Comparison of ENCODE assay signal across 28 cellular contexts in the genomic region with DNA sequence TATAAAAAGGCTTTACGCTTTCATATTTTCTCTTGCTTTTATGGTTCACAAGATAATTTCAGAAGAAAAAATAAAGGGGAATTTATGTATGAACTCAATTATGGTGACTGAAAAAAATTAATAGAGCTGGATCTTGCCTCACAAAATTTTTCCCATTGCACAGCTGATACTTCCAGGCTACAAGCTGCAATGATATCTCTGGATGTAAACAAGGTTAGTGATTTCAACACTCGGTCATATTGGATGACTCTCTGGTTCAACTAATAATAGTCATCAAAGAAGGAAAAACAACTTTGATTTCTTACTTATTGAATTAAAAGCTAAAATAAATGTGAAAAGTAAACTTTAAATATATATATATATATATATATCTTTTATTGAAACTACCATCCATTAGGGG.
"Had no signal": no experiment of that assay in that cellular context is flagged by ENCODE, and none has a peak within 500 bp of the region (broad histone marks: within the 10 kb centered on the region; RNA-seq: fewer than 3 reads in every experiment).

No MANE protein-coding gene starts in this region.

- ATAC-seq: activated CD8-positive, alpha-beta T cell treated with anti-CD3 and anti-CD28 coated beads for 36 hours; body of pancreas; Panc1 had no signal

- H3K36me3 Mint-ChIP-seq: activated naive CD4-positive, alpha-beta T cell treated with anti-CD3 and anti-CD28 coated beads, Interleukin-2, amount 50 U/mL, for 24 hours; activated naive CD8-positive, alpha-beta T cell treated with anti-CD3 and anti-CD28 coated beads, Interleukin-2, amount 10 ng/mL, durations not matched to agents 7 days and 5 days had no signal

- H3K36me3 ChIP-seq: breast epithelium, SJCRH30, WERI-Rb-1 had no signal

- H3K9me3 ChIP-seq: body of pancreas, breast epithelium, SJCRH30 had no signal

- H3K9me3 Mint-ChIP-seq: activated naive CD4-positive, alpha-beta T cell treated with anti-CD3 and anti-CD28 coated beads, Interleukin-2, amount 50 U/mL, for 24 hours; activated naive CD8-positive, alpha-beta T cell treated with anti-CD3 and anti-CD28 coated beads, Interleukin-2, amount 10 ng/mL, durations not matched to agents 7 days and 5 days had no signal

- H3K4me1 ChIP-seq: body of pancreas, breast epithelium, SJCRH30 had no signal

- H3K27ac ChIP-seq: body of pancreas, breast epithelium, SJCRH30, SK-N-MC, WERI-Rb-1 had no signal

- H3K27ac Mint-ChIP-seq: activated CD8-positive, alpha-beta T cell treated with anti-CD3 and anti-CD28 coated beads for 36 hours; activated naive CD4-positive, alpha-beta T cell treated with anti-CD3 and anti-CD28 coated beads, Interleukin-2, amount 50 U/mL, for 24 hours; activated naive CD8-positive, alpha-beta T cell treated with anti-CD3 and anti-CD28 coated beads, Interleukin-2, amount 10 ng/mL, durations not matched to agents 7 days and 5 days; activated T-cell treated with anti-CD3 and anti-CD28 coated beads, Interleukin-2, amount 50 U/mL, for 24 hours; activated T-helper 2 cell treated with anti-CD3 and anti-CD28 coated beads, Interferon-gamma antibody, Interleukin-2, Interleukin-4, amounts not matched to agents 10 μg/mL and 5 μg/mL and 100 μg/mL, durations not matched to agents 14 hours and 24 hours and 36 hours had no signal

- H3K27me3 Mint-ChIP-seq: activated CD8-positive, alpha-beta T cell treated with anti-CD3 and anti-CD28 coated beads for 36 hours; activated naive CD4-positive, alpha-beta T cell treated with anti-CD3 and anti-CD28 coated beads, Interleukin-2, amount 50 U/mL, for 24 hours; activated naive CD8-positive, alpha-beta T cell treated with anti-CD3 and anti-CD28 coated beads, Interleukin-2, amount 10 ng/mL, durations not matched to agents 7 days and 5 days; activated T-cell treated with anti-CD3 and anti-CD28 coated beads, Interleukin-2, amount 50 U/mL, for 24 hours had no signal

- H3K4me3 Mint-ChIP-seq: activated CD8-positive, alpha-beta T cell treated with anti-CD3 and anti-CD28 coated beads for 36 hours; activated naive CD4-positive, alpha-beta T cell treated with anti-CD3 and anti-CD28 coated beads, Interleukin-2, amount 50 U/mL, for 24 hours; activated naive CD8-positive, alpha-beta T cell treated with anti-CD3 and anti-CD28 coated beads, Interleukin-2, amount 10 ng/mL, durations not matched to agents 7 days and 5 days; activated T-cell treated with anti-CD3 and anti-CD28 coated beads, Interleukin-2, amount 50 U/mL, for 24 hours had no signal

- H3K4me3 ChIP-seq: body of pancreas, breast epithelium, SJCRH30, SK-N-MC had no signal

- DNase-seq: activated CD4-positive, alpha-beta T cell treated with anti-CD3 and anti-CD28 coated beads for 1 hour; activated CD4-positive, alpha-beta T cell treated with anti-CD3 and anti-CD28 coated beads for 48 hours; activated CD4-positive, alpha-beta T cell treated with anti-CD3 and anti-CD28 coated beads, Interleukin-2, amount 50 U/mL, for 4 hours; activated CD4-positive, CD25-positive, alpha-beta regulatory T cell; activated CD8-positive, alpha-beta T cell treated with anti-CD3 and anti-CD28 coated beads for 36 hours; activated gamma-delta T cell; activated naive CD4-positive, alpha-beta T cell treated with Interleukin-2 at 50 U/mL for 16 hours; activated naive CD8-positive, alpha-beta T cell treated with anti-CD3 and anti-CD28 coated beads, Interleukin-2, amount 10 ng/mL, durations not matched to agents 7 days and 5 days; activated T-cell treated with anti-CD3 and anti-CD28 coated beads, Interleukin-2, amount 50 U/mL, for 24 hours; body of pancreas; Karpas-422; KBM-7; NCI-H1105; NCI-H1417 treated with DMSO at 0.1 percent for 48 hours; NCI-H187 treated with DMSO at 0.1 percent for 48 hours; NCI-H2081; NCI-H226; NCI-H446 treated with DMSO at 0.1 percent for 48 hours; NCI-H524; SHP77; SJCRH30; T1000; WERI-Rb-1 had no signal

- H3K27me3 ChIP-seq: body of pancreas, breast epithelium, SJCRH30 had no signal

- H3K4me1 Mint-ChIP-seq: activated naive CD4-positive, alpha-beta T cell treated with anti-CD3 and anti-CD28 coated beads, Interleukin-2, amount 50 U/mL, for 24 hours; activated naive CD8-positive, alpha-beta T cell treated with anti-CD3 and anti-CD28 coated beads, Interleukin-2, amount 10 ng/mL, durations not matched to agents 7 days and 5 days had no signal
